1 cellular context compared by ENCODE assay signal in the genomic region with DNA sequence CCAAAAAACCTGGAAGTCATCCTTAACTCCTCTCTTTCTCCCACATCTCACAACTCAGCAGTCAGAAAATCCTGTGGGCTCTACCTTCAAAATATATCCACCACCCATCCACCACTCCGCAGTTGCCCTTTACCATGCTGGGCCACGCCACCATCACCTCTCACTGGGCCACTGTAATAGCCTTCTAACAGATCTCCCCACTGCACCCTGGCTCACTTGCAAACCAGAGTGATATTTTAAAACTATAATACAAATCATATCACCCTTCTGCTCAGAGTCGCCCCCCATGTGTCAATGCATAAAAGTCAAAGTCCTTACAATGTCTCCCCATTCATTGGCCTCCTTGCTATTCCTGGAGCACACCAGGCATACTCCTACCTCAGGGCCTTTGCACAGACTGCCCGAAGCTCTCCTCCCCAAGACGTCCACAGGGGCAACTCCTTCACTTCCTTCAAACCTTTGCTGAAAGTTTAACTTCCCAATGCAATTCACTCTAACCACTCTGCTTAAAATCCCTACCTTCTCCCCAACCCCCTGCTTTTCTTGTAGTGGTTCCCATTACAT.
A peak's percentile ranks its signal among the peaks of the same experiment; 100 is the strongest.
TF ChIP-seq lines count a peak whose summit lies in the region.

No MANE protein-coding gene starts in this region.

TF ChIP-seq in K562, 482 proteins besides CTCF, POLR2A, EP300 and RAD21 (continued from another document):
- TF ChIP-seq, protein P1, sequence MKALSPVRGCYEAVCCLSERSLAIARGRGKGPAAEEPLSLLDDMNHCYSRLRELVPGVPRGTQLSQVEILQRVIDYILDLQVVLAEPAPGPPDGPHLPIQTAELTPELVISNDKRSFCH (CRISPR knock-in tag; IDR thresholded peaks at IDR 0.05), result no peak
- TF ChIP-seq, protein P1 (tag; IDR thresholded peaks at IDR 0.05), result peak; percentile 55; the same call in 1 of the 2 replicates
- 0 out of 4 replicates have a peak, but pooled peaks have one; percentile 2 to 6 for TF ChIP-seq ARNT (IDR thresholded peaks at IDR 0.05)
- peak; percentile 74 for TF ChIP-seq ADNP (tag; IDR thresholded peaks at IDR 0.05)
- peak; percentile 96 for TF ChIP-seq BCOR (IDR thresholded peaks at IDR 0.05)
- 0 out of 2 replicates have a peak, but pooled peaks have one; percentile 9 for TF ChIP-seq SMAD4 (CRISPR knock-in tag; conservative IDR thresholded peaks at IDR 0.05)
- TF ChIP-seq ATF1 (CRISPR knock-in tag; IDR thresholded peaks at IDR 0.05), result no peak
- TF ChIP-seq ATF1 (tag; IDR thresholded peaks at IDR 0.05), result no peak
- TF ChIP-seq NR4A1 (CRISPR knock-in tag; IDR thresholded peaks at IDR 0.05), result no peak
- TF ChIP-seq NR4A1 (tag; IDR thresholded peaks at IDR 0.05), result peak; percentile 36; the same call in 1 of the 2 replicates
- no peak for TF ChIP-seq EWSR1 (IDR thresholded peaks at IDR 0.05; ENCODE audit: borderline replicate concordance, low read depth, partially characterized antibody)
- TF ChIP-seq, protein P2, sequence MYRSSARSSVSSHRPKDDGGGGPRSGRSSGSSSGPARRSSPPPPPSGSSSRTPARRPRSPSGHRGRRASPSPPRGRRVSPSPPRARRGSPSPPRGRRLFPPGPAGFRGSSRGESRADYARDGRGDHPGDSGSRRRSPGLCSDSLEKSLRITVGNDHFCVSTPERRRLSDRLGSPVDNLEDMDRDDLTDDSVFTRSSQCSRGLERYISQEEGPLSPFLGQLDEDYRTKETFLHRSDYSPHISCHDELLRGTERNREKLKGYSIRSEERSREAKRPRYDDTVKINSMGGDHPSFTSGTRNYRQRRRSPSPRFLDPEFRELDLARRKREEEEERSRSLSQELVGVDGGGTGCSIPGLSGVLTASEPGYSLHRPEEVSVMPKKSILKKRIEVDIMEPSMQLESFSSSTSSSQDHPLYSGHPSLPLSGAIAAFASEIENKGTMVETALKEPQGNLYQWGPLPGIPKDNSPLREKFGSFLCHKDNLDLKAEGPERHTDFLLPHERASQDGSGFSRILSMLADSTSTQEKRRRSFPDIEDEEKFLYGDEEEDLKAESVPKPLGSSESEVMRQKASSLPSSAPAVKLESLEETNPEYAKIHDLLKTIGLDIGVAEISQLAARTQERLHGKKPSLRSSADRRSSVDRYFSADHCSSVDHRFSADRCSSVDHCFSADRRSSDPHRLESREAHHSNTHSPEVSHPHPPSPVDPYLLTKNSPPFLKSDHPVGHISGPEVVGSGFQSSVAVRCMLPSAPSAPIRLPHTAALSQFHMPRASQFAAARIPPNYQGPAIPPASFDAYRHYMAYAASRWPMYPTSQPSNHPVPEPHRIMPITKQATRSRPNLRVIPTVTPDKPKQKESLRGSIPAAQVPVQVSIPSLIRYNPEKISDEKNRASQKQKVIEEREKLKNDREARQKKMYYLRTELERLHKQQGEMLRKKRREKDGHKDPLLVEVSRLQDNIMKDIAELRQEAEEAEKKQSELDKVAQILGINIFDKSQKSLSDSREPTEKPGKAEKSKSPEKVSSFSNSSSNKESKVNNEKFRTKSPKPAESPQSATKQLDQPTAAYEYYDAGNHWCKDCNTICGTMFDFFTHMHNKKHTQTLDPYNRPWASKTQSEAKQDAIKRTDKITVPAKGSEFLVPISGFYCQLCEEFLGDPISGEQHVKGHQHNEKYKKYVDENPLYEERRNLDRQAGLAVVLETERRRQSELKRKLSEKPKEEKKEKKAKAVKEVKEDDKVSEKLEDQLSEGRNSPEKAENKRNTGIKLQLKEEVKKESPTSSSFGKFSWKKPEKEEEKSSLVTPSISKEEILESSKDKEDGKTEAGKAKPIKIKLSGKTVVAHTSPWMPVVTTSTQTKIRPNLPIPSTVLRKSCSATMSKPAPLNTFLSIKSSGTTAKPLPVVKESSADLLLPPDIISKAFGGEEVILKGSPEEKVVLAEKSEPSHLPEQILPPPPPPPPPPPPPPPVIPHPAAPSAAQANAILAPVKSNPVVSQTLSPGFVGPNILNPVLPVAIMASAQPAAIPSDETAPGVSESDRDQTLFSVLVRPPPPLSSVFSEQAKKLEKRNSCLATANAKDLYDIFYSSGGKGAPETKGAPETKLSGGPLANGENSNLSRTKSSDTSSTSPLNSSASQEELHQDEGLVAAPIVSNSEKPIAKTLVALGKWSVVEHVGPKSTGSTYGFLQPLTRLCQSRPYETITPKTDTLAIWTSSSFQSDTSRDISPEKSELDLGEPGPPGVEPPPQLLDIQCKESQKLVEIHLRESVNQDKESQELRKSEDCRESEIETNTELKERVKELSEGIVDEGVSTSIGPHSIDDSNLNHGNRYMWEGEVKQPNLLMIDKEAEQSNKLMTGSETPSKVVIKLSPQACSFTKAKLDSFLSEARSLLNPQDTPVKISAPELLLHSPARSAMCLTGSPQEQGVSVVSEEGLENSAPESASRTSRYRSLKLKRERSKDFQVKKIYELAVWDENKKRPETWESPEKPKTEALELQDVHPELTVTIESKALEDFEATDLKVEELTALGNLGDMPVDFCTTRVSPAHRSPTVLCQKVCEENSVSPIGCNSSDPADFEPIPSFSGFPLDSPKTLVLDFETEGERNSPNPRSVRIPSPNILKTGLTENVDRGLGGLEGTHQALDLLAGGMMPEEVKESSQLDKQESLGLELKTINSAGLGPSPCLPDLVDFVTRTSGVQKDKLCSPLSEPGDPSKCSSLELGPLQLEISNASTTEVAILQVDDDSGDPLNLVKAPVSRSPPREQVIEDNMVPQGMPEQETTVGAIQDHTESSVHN (IDR thresholded peaks at IDR 0.05; ENCODE audit: borderline replicate concordance in 1 of 2, low read depth in 1 of 2), result peak in 1 of 2 experiments; percentile 80; a peak in 1 of 4 replicates
- 0 out of 2 replicates have a peak, but pooled peaks have one; percentile 7 for TF ChIP-seq CREB3L1 (IDR thresholded peaks at IDR 0.05; ENCODE audit: borderline replicate concordance, low read depth)
- TF ChIP-seq KDM1A (IDR thresholded peaks at IDR 0.05), result peak in 1 of 2 experiments; percentile 65; a peak in 1 of 4 replicates
- TF ChIP-seq, protein P3, sequence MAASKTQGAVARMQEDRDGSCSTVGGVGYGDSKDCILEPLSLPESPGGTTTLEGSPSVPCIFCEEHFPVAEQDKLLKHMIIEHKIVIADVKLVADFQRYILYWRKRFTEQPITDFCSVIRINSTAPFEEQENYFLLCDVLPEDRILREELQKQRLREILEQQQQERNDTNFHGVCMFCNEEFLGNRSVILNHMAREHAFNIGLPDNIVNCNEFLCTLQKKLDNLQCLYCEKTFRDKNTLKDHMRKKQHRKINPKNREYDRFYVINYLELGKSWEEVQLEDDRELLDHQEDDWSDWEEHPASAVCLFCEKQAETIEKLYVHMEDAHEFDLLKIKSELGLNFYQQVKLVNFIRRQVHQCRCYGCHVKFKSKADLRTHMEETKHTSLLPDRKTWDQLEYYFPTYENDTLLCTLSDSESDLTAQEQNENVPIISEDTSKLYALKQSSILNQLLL (CRISPR knock-in tag; IDR thresholded peaks at IDR 0.05; ENCODE audit: borderline replicate concordance), result no peak
- TF ChIP-seq, protein P4, sequence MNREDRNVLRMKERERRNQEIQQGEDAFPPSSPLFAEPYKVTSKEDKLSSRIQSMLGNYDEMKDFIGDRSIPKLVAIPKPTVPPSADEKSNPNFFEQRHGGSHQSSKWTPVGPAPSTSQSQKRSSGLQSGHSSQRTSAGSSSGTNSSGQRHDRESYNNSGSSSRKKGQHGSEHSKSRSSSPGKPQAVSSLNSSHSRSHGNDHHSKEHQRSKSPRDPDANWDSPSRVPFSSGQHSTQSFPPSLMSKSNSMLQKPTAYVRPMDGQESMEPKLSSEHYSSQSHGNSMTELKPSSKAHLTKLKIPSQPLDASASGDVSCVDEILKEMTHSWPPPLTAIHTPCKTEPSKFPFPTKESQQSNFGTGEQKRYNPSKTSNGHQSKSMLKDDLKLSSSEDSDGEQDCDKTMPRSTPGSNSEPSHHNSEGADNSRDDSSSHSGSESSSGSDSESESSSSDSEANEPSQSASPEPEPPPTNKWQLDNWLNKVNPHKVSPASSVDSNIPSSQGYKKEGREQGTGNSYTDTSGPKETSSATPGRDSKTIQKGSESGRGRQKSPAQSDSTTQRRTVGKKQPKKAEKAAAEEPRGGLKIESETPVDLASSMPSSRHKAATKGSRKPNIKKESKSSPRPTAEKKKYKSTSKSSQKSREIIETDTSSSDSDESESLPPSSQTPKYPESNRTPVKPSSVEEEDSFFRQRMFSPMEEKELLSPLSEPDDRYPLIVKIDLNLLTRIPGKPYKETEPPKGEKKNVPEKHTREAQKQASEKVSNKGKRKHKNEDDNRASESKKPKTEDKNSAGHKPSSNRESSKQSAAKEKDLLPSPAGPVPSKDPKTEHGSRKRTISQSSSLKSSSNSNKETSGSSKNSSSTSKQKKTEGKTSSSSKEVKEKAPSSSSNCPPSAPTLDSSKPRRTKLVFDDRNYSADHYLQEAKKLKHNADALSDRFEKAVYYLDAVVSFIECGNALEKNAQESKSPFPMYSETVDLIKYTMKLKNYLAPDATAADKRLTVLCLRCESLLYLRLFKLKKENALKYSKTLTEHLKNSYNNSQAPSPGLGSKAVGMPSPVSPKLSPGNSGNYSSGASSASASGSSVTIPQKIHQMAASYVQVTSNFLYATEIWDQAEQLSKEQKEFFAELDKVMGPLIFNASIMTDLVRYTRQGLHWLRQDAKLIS (CRISPR knock-in tag; IDR thresholded peaks at IDR 0.05), result 0 out of 2 replicates have a peak, but pooled peaks have one; percentile 60
- no peak for TF ChIP-seq PHB2 (IDR thresholded peaks at IDR 0.05; ENCODE audit: low read depth)
- TF ChIP-seq, protein P5, sequence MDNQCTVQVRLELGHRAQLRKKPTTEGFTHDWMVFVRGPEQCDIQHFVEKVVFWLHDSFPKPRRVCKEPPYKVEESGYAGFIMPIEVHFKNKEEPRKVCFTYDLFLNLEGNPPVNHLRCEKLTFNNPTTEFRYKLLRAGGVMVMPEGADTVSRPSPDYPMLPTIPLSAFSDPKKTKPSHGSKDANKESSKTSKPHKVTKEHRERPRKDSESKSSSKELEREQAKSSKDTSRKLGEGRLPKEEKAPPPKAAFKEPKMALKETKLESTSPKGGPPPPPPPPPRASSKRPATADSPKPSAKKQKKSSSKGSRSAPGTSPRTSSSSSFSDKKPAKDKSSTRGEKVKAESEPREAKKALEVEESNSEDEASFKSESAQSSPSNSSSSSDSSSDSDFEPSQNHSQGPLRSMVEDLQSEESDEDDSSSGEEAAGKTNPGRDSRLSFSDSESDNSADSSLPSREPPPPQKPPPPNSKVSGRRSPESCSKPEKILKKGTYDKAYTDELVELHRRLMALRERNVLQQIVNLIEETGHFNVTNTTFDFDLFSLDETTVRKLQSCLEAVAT (IDR thresholded peaks at IDR 0.05), result peak in 1 of 2 experiments; percentile 55; a peak in 1 of 4 replicates
- 0 out of 2 replicates have a peak, but pooled peaks have one; percentile 6 for TF ChIP-seq ARID2 (IDR thresholded peaks at IDR 0.05)
- peak; percentile 2 for TF ChIP-seq CXXC5 (CRISPR knock-in tag; IDR thresholded peaks at IDR 0.05)
- TF ChIP-seq L3MBTL2 (IDR thresholded peaks at IDR 0.05), result 0 out of 2 replicates have a peak, but pooled peaks have one; percentile 14
- peak; percentile 11; the same call in 1 of the 2 replicates for TF ChIP-seq HDAC2 (IDR thresholded peaks at IDR 0.05)
- TF ChIP-seq ZNF224 (CRISPR knock-in tag; IDR thresholded peaks at IDR 0.05), result no peak
- peak; percentile 54; the same call in 1 of the 2 replicates for TF ChIP-seq C11orf30 (IDR thresholded peaks at IDR 0.05; ENCODE audit: low read depth)
- 0 out of 4 replicates have a peak, but pooled peaks of 1 of the 2 experiments have one; percentile 18 for TF ChIP-seq SIN3A (IDR thresholded peaks at IDR 0.05; ENCODE audit: borderline replicate concordance in 2 of 2, control insufficient read depth in 1 of 2, low read depth in 2 of 2, low read length in 2 of 2)
- TF ChIP-seq RFX5 (IDR thresholded peaks at IDR 0.05; ENCODE audit: low read depth, low read length), result no peak
- no peak for TF ChIP-seq HDGF (IDR thresholded peaks at IDR 0.05)
- peak; percentile 11; the same call in 1 of the 2 replicates for TF ChIP-seq ZFX (CRISPR knock-in tag; IDR thresholded peaks at IDR 0.05)
- no peak for TF ChIP-seq TAF7 (tag; IDR thresholded peaks at IDR 0.05)
- no peak; a peak in 1 of 4 replicates for TF ChIP-seq RCOR1 (IDR thresholded peaks at IDR 0.05; ENCODE audit: borderline replicate concordance in 1 of 2, low read depth in 2 of 2, low read length in 2 of 2)
- TF ChIP-seq MAFG (tag; conservative IDR thresholded peaks at IDR 0.05), result peak; percentile 64; the same call in 1 of the 2 replicates
